8 cellular contexts compared by ENCODE assay signal in the genomic region with DNA sequence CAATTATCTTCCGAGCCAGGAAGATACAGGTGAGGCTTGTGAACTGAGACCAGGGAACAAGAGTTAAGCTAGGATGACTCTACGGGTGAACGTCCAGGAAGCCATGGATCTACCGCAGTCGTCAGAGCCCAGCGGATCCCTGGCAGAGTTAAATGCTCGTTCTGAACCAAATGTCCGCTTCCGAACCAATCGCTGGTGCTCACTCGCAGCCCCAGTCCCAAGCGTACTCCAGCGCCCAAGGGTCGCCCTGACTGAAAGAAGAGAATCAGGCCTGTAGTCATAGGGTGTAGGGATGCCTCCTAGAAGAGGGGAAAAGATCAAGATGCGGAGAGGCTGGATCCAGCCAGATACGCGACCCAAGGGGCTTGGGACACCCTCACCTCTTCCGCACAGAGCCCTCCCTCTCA. TPM values are rescaled to one million over a fixed set of nuclear protein-coding genes. Genes with fewer than 3 reads are reported as not detected.
DNase-seq lines count a peak whose midpoint lies in the region; ATAC-seq, FAIRE-seq and TF ChIP-seq lines count a peak whose summit lies in the region.

No MANE protein-coding gene starts in this region.

- peak overlapping the region in 1 of 2 experiments; percentile 86 for H3K18ac ChIP-seq in mesenchymal stem cell (ENCODE audit: low read depth in 1 of 2, low read length in 2 of 2)

- H3K4me3 Mint-ChIP-seq in activated T-cell treated with anti-CD3 and anti-CD28 coated beads, Interleukin-2, amount 50 U/mL, for 72 hours = peak overlapping the region; percentile 97 to 100

- peak overlapping the region; percentile 12 for H2BK5ac ChIP-seq in mesenchymal stem cell (ENCODE audit: low read depth, low read length, poor library complexity, severe bottlenecking)

- H2AFZ ChIP-seq in KMS-11 (ENCODE audit: low read depth) = peak overlapping the region; percentile 76
- H2AFZ ChIP-seq in K562 (ENCODE audit: low read depth, low read length) = peak overlapping the region; percentile 100
- peak overlapping the region; percentile 73 for H2AFZ ChIP-seq in mesenchymal stem cell (ENCODE audit: low read depth, low read length)

- peaks cover 12% of the 10 kb centered on the region for H4K20me1 ChIP-seq in KMS-11 (ENCODE audit: insufficient read depth)
- H4K20me1 ChIP-seq in K562 (replicated peaks; ENCODE audit: control insufficient read depth, insufficient read depth, low read length) = peaks cover 12% of the 10 kb centered on the region; the same call in 1 of the 2 replicates

- in situ Hi-C loops in K562 (cut with MboI) = no loop called here

- intact Hi-C loops in K562 (cut with micrococcal nuclease) = loop anchor here (2.0 to 5.0 kb wide), 5 partner anchors 50 to 190 kb away; a partner anchor contains a TSS

- H2BK120ac ChIP-seq in mesenchymal stem cell (ENCODE audit: low read depth, low read length) = no peak overlapping the region

- no peak overlapping the region for H2AK5ac ChIP-seq in mesenchymal stem cell (ENCODE audit: low read length, severe bottlenecking)

- peak overlapping the region; percentile 57; the same call in 1 of the 2 replicates for H3K9ac ChIP-seq in KMS-11
- H3K9ac ChIP-seq in K562 (ENCODE audit: insufficient read depth in 1 of 2, low read depth in 2 of 2, low read length in 2 of 2) = peak overlapping the region; percentile 90 to 98
- H3K9ac ChIP-seq in mesenchymal stem cell (ENCODE audit: low read length) = peak overlapping the region; percentile 91

- no peak overlapping the region for H3K23ac ChIP-seq in mesenchymal stem cell (ENCODE audit: low read length in 2 of 2)

- no peak; the same call in none of the 2 replicates for TF ChIP-seq POLR2A in K562 (conservative IDR thresholded peaks at IDR 0.05)

- H3K9me3 Mint-ChIP-seq in activated T-cell treated with anti-CD3 and anti-CD28 coated beads, Interleukin-2, amount 50 U/mL, for 72 hours = no peaks in the 10 kb centered on the region

- peaks cover 19 to 34% of the 10 kb centered on the region in 2 donors for H3K36me3 Mint-ChIP-seq in activated T-cell treated with anti-CD3 and anti-CD28 coated beads, Interleukin-2, amount 50 U/mL, for 72 hours (ENCODE audit: insufficient read depth in 2 of 2)

- TSS peak; percentile 69 for BruUV-seq in K562 (replicated peaks; lab: Mats Ljungman, UMichigan)

- no peak for DNase-seq in activated T-cell treated with anti-CD3 and anti-CD28 coated beads, Interleukin-2, amount 50 U/mL, for 72 hours
- DNase-seq in activated T-cell treated with anti-CD3 and anti-CD28 coated beads, Interleukin-2, amount 50 U/mL, for 48 hours = no peak
- DNase-seq in K562 (ENCODE audit: extremely low read depth in 1 of 4, low spot score in 3 of 4) (no peak), mesenchymal stem cell (no peak), SHP77 (lab: John Stamatoyannopoulos, UW) (no peak), GDM1 (lab: John Stamatoyannopoulos, UW) (no peak), NCI-H446 treated with DMSO at 0.1 percent for 48 hours (lab: John Stamatoyannopoulos, UW) (no peak)

- no peak overlapping the region for H4K91ac ChIP-seq in mesenchymal stem cell (ENCODE audit: low read length)

- peak overlapping the region; percentile 100 for H3K27ac Mint-ChIP-seq in activated T-cell treated with anti-CD3 and anti-CD28 coated beads, Interleukin-2, amount 50 U/mL, for 72 hours

- H3K14ac ChIP-seq in mesenchymal stem cell (ENCODE audit: low read length in 2 of 2) = peak overlapping the region in 1 of 2 experiments; percentile 66

- H3K4me1 ChIP-seq in KMS-11 (ENCODE audit: low read depth, poor library complexity, severe bottlenecking) (peaks cover 22% of the 10 kb centered on the region), K562 (replicated peaks in 1 of 2; ENCODE audit: control insufficient read depth in 2 of 2, insufficient read depth in 2 of 2, low read length in 2 of 2) (peaks cover 7 to 11% of the 10 kb centered on the region in 2 experiments; a peak in 3 of 5 replicates), mesenchymal stem cell (ENCODE audit: control insufficient read depth, insufficient read depth, low read depth, low read length) (peaks cover 2% of the 10 kb centered on the region)

- H3K27me3 ChIP-seq in KMS-11 (ENCODE audit: insufficient read depth, low read depth) (no peaks in the 10 kb centered on the region), K562 (ENCODE audit: control insufficient read depth in 2 of 2, insufficient read depth in 2 of 2, low read length in 2 of 2) (no peaks in the 10 kb centered on the region), mesenchymal stem cell (ENCODE audit: control insufficient read depth in 1 of 2, insufficient read depth in 1 of 2, low read length in 2 of 2) (no peaks in the 10 kb centered on the region)

- H3K27ac ChIP-seq in KMS-11 (peak overlapping the region; percentile 50), K562 (ENCODE audit: extremely low read depth, low read depth, low read length) (peak overlapping the region; percentile 99), mesenchymal stem cell (ENCODE audit: low read length, poor library complexity, severe bottlenecking) (peak overlapping the region; percentile 82)

- H3K4me2 ChIP-seq in KMS-11 (peak overlapping the region; percentile 78), K562 (ENCODE audit: insufficient read depth, low read length) (peak overlapping the region; percentile 97), mesenchymal stem cell (ENCODE audit: low read length, poor library complexity, severe bottlenecking) (peak overlapping the region; percentile 67)

- CTCF ChIA-PET in K562 (lab: Yijun Ruan, JAX; ENCODE audit: low intra/inter-chr PET ratio) = no interaction called here

- no peaks in the 10 kb centered on the region for H3K27me3 Mint-ChIP-seq in activated T-cell treated with anti-CD3 and anti-CD28 coated beads, Interleukin-2, amount 50 U/mL, for 72 hours (ENCODE audit: low read depth)

- H3K9me1 ChIP-seq in K562 (ENCODE audit: control insufficient read depth, insufficient read depth, low read length) = peaks cover 5% of the 10 kb centered on the region

- H3K4ac ChIP-seq in mesenchymal stem cell (ENCODE audit: low read depth in 1 of 2, low read length in 2 of 2) = peak overlapping the region in 1 of 2 experiments; percentile 35

- H2BK12ac ChIP-seq in mesenchymal stem cell (ENCODE audit: low read length in 2 of 2) = no peak overlapping the region

- peak overlapping the region; percentile 10 for H4K8ac ChIP-seq in mesenchymal stem cell (ENCODE audit: low read length)

- H3K79me2 ChIP-seq in KMS-11 (ENCODE audit: insufficient read depth, low read depth) = peaks cover 39% of the 10 kb centered on the region
- peaks cover 48% of the 10 kb centered on the region for H3K79me2 ChIP-seq in K562 (ENCODE audit: control insufficient read depth, insufficient read depth, low read length)

- H3K36me3 ChIP-seq in KMS-11 (ENCODE audit: insufficient read depth) (no peaks in the 10 kb centered on the region; the same call in 1 of the 2 replicates), K562 (ENCODE audit: control insufficient read depth, insufficient read depth, low read length) (peaks cover 30% of the 10 kb centered on the region), mesenchymal stem cell (ENCODE audit: control insufficient read depth in 1 of 2, insufficient read depth in 2 of 2, low read depth in 1 of 2, low read length in 2 of 2) (peaks cover 9 to 34% of the 10 kb centered on the region in 2 experiments)

- H3K4me1 Mint-ChIP-seq in activated T-cell treated with anti-CD3 and anti-CD28 coated beads, Interleukin-2, amount 50 U/mL, for 72 hours (ENCODE audit: low read depth) = peaks cover 42% of the 10 kb centered on the region

- H3K4me3 ChIP-seq in KMS-11 (IDR thresholded peaks at IDR 0.05; ENCODE audit: insufficient read depth, low read depth, low read length) (no peak overlapping the region), K562 (peak overlapping the region; percentile 96), mesenchymal stem cell (ENCODE audit: insufficient read depth in 1 of 2, low read depth in 1 of 2, low read length in 2 of 2) (peak overlapping the region; percentile 79 to 92)

- POLR2A ChIA-PET in K562 (lab: Yijun Ruan, JAX) = interaction anchor here (0.6 to 2.0 kb wide), 7 partner anchors 8 to 154 kb away, joined by 3 to 7 read pairs (median 3); no protein-coding TSS in a partner anchor

- H2BK15ac ChIP-seq in mesenchymal stem cell (ENCODE audit: low read depth, poor library complexity, severe bottlenecking) = no peak overlapping the region

- TF ChIP-seq CTCF in KMS-11 (conservative IDR thresholded peaks at IDR 0.05; ENCODE audit: low read depth, low read length) = no peak
- no peak for TF ChIP-seq CTCF in K562 (IDR thresholded peaks at IDR 0.05 in 2 of 3, conservative IDR thresholded peaks at IDR 0.05 in 1 of 3; ENCODE audit: insufficient read depth in 2 of 3, low read depth in 1 of 3, low read length in 3 of 3)

- WGBS in K562 (ENCODE audit: insufficient coverage, low coverage, missing lambda C conversion rate) = 0% methylated on average over 16 of the region's 18 CpGs
- WGBS in mesenchymal stem cell = under 1% methylated on average over 11 of the region's 18 CpGs

- no peak for TF ChIP-seq RAD21 in K562 (CRISPR knock-in tag; conservative IDR thresholded peaks at IDR 0.05 in 1 of 2, IDR thresholded peaks at IDR 0.05 in 1 of 2)

- no peak for TF ChIP-seq EP300 in K562 (IDR thresholded peaks at IDR 0.05; ENCODE audit: low read length)

- no peak for ATAC-seq in activated T-cell treated with anti-CD3 and anti-CD28 coated beads, Interleukin-2, amount 50 U/mL, for 72 hours (replicated peaks in 1 of 2)
- ATAC-seq in K562 = no peak; the same call in 2 of the 3 replicates

- FAIRE-seq in K562 (lab: Jason Lieb, UNC) = peak; percentile 19

- no peaks in the 10 kb centered on the region for H3K9me3 ChIP-seq in K562 (replicated peaks; ENCODE audit: control insufficient read depth, insufficient read depth, low read depth, low read length)
- no peaks in the 10 kb centered on the region for H3K9me3 ChIP-seq in mesenchymal stem cell (ENCODE audit: control insufficient read depth, low read length)

- H3K79me1 ChIP-seq in mesenchymal stem cell (replicated peaks; ENCODE audit: low read length, poor library complexity, severe bottlenecking) = peaks cover 15% of the 10 kb centered on the region

RNA-seq across cellular contexts. Expression of a gene that starts 0.3 kb away (rescaled TPM):
- total RNA-seq in activated T-cell treated with anti-CD3 and anti-CD28 coated beads, Interleukin-2, amount 50 U/mL, for 72 hours = 10 to 100 TPM; 18.9 to 25.5 TPM
- total RNA-seq in K562 (2011; cell fraction: chromatin; rRNA removed; ENCODE audit: low replicate concordance) = 22.8 and 28.7 TPM in 2 replicates
- 16.3 and 18.5 TPM in 2 replicates for total RNA-seq in K562 (2011; cell fraction: nucleolus; rRNA removed)
- total RNA-seq in K562 (2011; cell fraction: nucleoplasm; rRNA removed) = 18.0 and 19.5 TPM in 2 replicates
- 7.9 and 8.1 TPM in 2 replicates for total RNA-seq in K562 (2014; rRNA removed)
- total RNA-seq in K562 (2014; rRNA removed; fragmentation: Illumina TruSeq; extraction: Trizol) = 10.0 and 12.3 TPM in 2 replicates
- total RNA-seq in K562 (2015; rRNA removed; fragmentation: Illumina TruSeq; extraction: Trizol) = 9.4 and 9.9 TPM in 2 replicates
- total RNA-seq in K562 (2021) = 8.6 and 9.2 TPM in 2 replicates
- 23.8 and 25.6 TPM in 2 replicates for polyA plus RNA-seq in K562 (2011; rRNA removed)
- 11.4 and 19.1 TPM in 2 replicates for polyA plus RNA-seq in K562 (2011; cell fraction: cytosol; rRNA removed)
- 22.9 and 27.2 TPM in 2 replicates for polyA plus RNA-seq in K562 (2011; cell fraction: nucleus; rRNA removed)
- 7.8 and 14.1 TPM in 2 replicates for polyA plus RNA-seq in K562 (2012)
- 13.1 and 15.1 TPM in 2 replicates for polyA plus RNA-seq in K562 (2014; fragmentation: Illumina TruSeq; extraction: Trizol)
- polyA plus RNA-seq in K562 (2014; fragmentation: Nextera tagmentation; extraction: Ambion mirVana) = 10 to 100 TPM in 1 of 2 experiments, 1 to 10 TPM in 1; 5.7 to 10.5 TPM
- polyA plus RNA-seq in K562 (2014; rRNA removed) = 7.0 and 9.4 TPM in 2 replicates
- polyA minus RNA-seq in K562 (2011; rRNA and poly(A)+ RNA removed) = 25.9 and 26.4 TPM in 2 replicates
- polyA minus RNA-seq in K562 (2011; cell fraction: cytosol; rRNA and poly(A)+ RNA removed) = 9.1 and 12.3 TPM in 2 replicates
- polyA minus RNA-seq in K562 (2011; cell fraction: nucleus; rRNA and poly(A)+ RNA removed) = 12.8 and 21.5 TPM in 2 replicates
- polyA plus RNA-seq in mesenchymal stem cell (2013, experiment 1 of 2) = 20.5 TPM
- 19.9 TPM for polyA plus RNA-seq in mesenchymal stem cell (2013, experiment 2 of 2)

RNA-seq across cellular contexts. Expression of a gene that starts 0.8 kb away (rescaled TPM):
- total RNA-seq in activated T-cell treated with anti-CD3 and anti-CD28 coated beads, Interleukin-2, amount 50 U/mL, for 72 hours = 100 to 1,000 TPM in 1 of 2 donors, 10 to 100 TPM in 1; 79.1 to 101 TPM
- total RNA-seq in K562 (2011; cell fraction: chromatin; rRNA removed; ENCODE audit: low replicate concordance) = 54.8 and 74.6 TPM in 2 replicates
- 43.2 and 44.5 TPM in 2 replicates for total RNA-seq in K562 (2011; cell fraction: nucleolus; rRNA removed)
- total RNA-seq in K562 (2011; cell fraction: nucleoplasm; rRNA removed) = 51.8 and 61.0 TPM in 2 replicates
- total RNA-seq in K562 (2014; rRNA removed) = 144 and 157 TPM in 2 replicates
- 184 and 201 TPM in 2 replicates for total RNA-seq in K562 (2014; rRNA removed; fragmentation: Illumina TruSeq; extraction: Trizol)
- 193 and 197 TPM in 2 replicates for total RNA-seq in K562 (2015; rRNA removed; fragmentation: Illumina TruSeq; extraction: Trizol)
- total RNA-seq in K562 (2021) = 168 and 175 TPM in 2 replicates
- polyA plus RNA-seq in K562 (2011; rRNA removed) = 137 and 208 TPM in 2 replicates
- polyA plus RNA-seq in K562 (2011; cell fraction: cytosol; rRNA removed) = 162 and 171 TPM in 2 replicates
- polyA plus RNA-seq in K562 (2011; cell fraction: nucleus; rRNA removed) = 49.9 and 55.0 TPM in 2 replicates
- 62.9 and 128 TPM in 2 replicates for polyA plus RNA-seq in K562 (2012)
- 282 and 317 TPM in 2 replicates for polyA plus RNA-seq in K562 (2014; fragmentation: Illumina TruSeq; extraction: Trizol)
- 10 to 100 TPM; 41.4 to 75.1 TPM for polyA plus RNA-seq in K562 (2014; fragmentation: Nextera tagmentation; extraction: Ambion mirVana)
- polyA plus RNA-seq in K562 (2014; rRNA removed) = 202 and 232 TPM in 2 replicates
- 227 and 265 TPM in 2 replicates for polyA minus RNA-seq in K562 (2011; rRNA and poly(A)+ RNA removed)
- 77.3 and 97.7 TPM in 2 replicates for polyA minus RNA-seq in K562 (2011; cell fraction: cytosol; rRNA and poly(A)+ RNA removed)
- polyA minus RNA-seq in K562 (2011; cell fraction: nucleus; rRNA and poly(A)+ RNA removed) = 15.5 and 36.1 TPM in 2 replicates
- polyA plus RNA-seq in mesenchymal stem cell (2013, experiment 1 of 2) = 73.7 TPM
- polyA plus RNA-seq in mesenchymal stem cell (2013, experiment 2 of 2) = 71.2 TPM

RNA-seq across cellular contexts. Expression of a gene that starts 33.8 kb away (rescaled TPM):
- total RNA-seq in activated T-cell treated with anti-CD3 and anti-CD28 coated beads, Interleukin-2, amount 50 U/mL, for 72 hours = 1 to 10 TPM; 1.2 to 1.7 TPM
- 0.83 and 2.5 TPM in 2 replicates for total RNA-seq in K562 (2011; cell fraction: chromatin; rRNA removed; ENCODE audit: low replicate concordance)
- total RNA-seq in K562 (2011; cell fraction: nucleolus; rRNA removed) = 0.83 and 0.92 TPM in 2 replicates
- total RNA-seq in K562 (2011; cell fraction: nucleoplasm; rRNA removed) = 1.8 and 2.3 TPM in 2 replicates
- total RNA-seq in K562 (2014; rRNA removed) = 0.36 and 0.45 TPM in 2 replicates
- total RNA-seq in K562 (2014; rRNA removed; fragmentation: Illumina TruSeq; extraction: Trizol) = 0.29 and 0.32 TPM in 2 replicates
- total RNA-seq in K562 (2015; rRNA removed; fragmentation: Illumina TruSeq; extraction: Trizol) = 0.23 and 0.29 TPM in 2 replicates
- 0.18 TPM in 2 replicates for total RNA-seq in K562 (2021)
- 0.72 and 0.85 TPM in 2 replicates for polyA plus RNA-seq in K562 (2011; rRNA removed)
- polyA plus RNA-seq in K562 (2011; cell fraction: cytosol; rRNA removed) = 0.34 and 0.52 TPM in 2 replicates
- polyA plus RNA-seq in K562 (2011; cell fraction: nucleus; rRNA removed) = 1.3 and 1.6 TPM in 2 replicates
- polyA plus RNA-seq in K562 (2012) = 0.14 and 0.17 TPM in 2 replicates
- polyA plus RNA-seq in K562 (2014; fragmentation: Illumina TruSeq; extraction: Trizol) = 0.37 and 0.39 TPM in 2 replicates
- under 1 TPM; 0.30 to 0.52 TPM for polyA plus RNA-seq in K562 (2014; fragmentation: Nextera tagmentation; extraction: Ambion mirVana)
- 0.15 and 0.47 TPM in 2 replicates for polyA plus RNA-seq in K562 (2014; rRNA removed)
- 0.36 and 0.70 TPM in 2 replicates for polyA minus RNA-seq in K562 (2011; rRNA and poly(A)+ RNA removed)
- not detected in 2 replicates for polyA minus RNA-seq in K562 (2011; cell fraction: cytosol; rRNA and poly(A)+ RNA removed)
- polyA minus RNA-seq in K562 (2011; cell fraction: nucleus; rRNA and poly(A)+ RNA removed) = 0.27 and 0.44 TPM in 2 replicates
- polyA plus RNA-seq in mesenchymal stem cell (2013, experiment 1 of 2) = 0.04 TPM
- not detected for polyA plus RNA-seq in mesenchymal stem cell (2013, experiment 2 of 2)

RNA-seq across cellular contexts. Expression of a gene that starts 41.5 kb away (rescaled TPM):
- total RNA-seq in activated T-cell treated with anti-CD3 and anti-CD28 coated beads, Interleukin-2, amount 50 U/mL, for 72 hours = not detected
- total RNA-seq in K562 (2011; cell fraction: chromatin; rRNA removed; ENCODE audit: low replicate concordance) = 0.49 TPM in 1 of 2 replicates, not detected in the other
- 0.17 and 0.66 TPM in 2 replicates for total RNA-seq in K562 (2011; cell fraction: nucleolus; rRNA removed)
- total RNA-seq in K562 (2011; cell fraction: nucleoplasm; rRNA removed) = 0.29 and 0.84 TPM in 2 replicates
- total RNA-seq in K562 (2014; rRNA removed) = 0.24 TPM in 1 of 2 replicates, not detected in the other
- total RNA-seq in K562 (2014; rRNA removed; fragmentation: Illumina TruSeq; extraction: Trizol) = not detected in 2 replicates
- total RNA-seq in K562 (2015; rRNA removed; fragmentation: Illumina TruSeq; extraction: Trizol) = not detected in 2 replicates
- 0.11 TPM in 1 of 2 replicates, not detected in the other for total RNA-seq in K562 (2021)
- polyA plus RNA-seq in K562 (2011; rRNA removed) = 0.04 and 0.08 TPM in 2 replicates
- not detected in 2 replicates for polyA plus RNA-seq in K562 (2011; cell fraction: cytosol; rRNA removed)
- polyA plus RNA-seq in K562 (2011; cell fraction: nucleus; rRNA removed) = 0.18 and 0.35 TPM in 2 replicates
- not detected in 2 replicates for polyA plus RNA-seq in K562 (2012)
- polyA plus RNA-seq in K562 (2014; fragmentation: Illumina TruSeq; extraction: Trizol) = not detected in 2 replicates
- polyA plus RNA-seq in K562 (2014; fragmentation: Nextera tagmentation; extraction: Ambion mirVana) = not detected
- not detected in 2 replicates for polyA plus RNA-seq in K562 (2014; rRNA removed)
- polyA minus RNA-seq in K562 (2011; rRNA and poly(A)+ RNA removed) = not detected in 2 replicates
- polyA minus RNA-seq in K562 (2011; cell fraction: cytosol; rRNA and poly(A)+ RNA removed) = not detected in 2 replicates
- 0.33 and 0.40 TPM in 2 replicates for polyA minus RNA-seq in K562 (2011; cell fraction: nucleus; rRNA and poly(A)+ RNA removed)
- not detected for polyA plus RNA-seq in mesenchymal stem cell (2013, experiment 1 of 2)
- polyA plus RNA-seq in mesenchymal stem cell (2013, experiment 2 of 2) = 0.03 TPM
